8 cellular contexts compared by ENCODE assay signal in genomic region chr5:90409318-90410177, GRCh38. TPM values are rescaled to one million over a fixed set of nuclear protein-coding genes. Genes with fewer than 3 reads are reported as not detected.
A peak's percentile ranks its signal among the peaks of the same experiment; 100 is the strongest.
DNase-seq lines count a peak whose midpoint lies in the region; ATAC-seq, FAIRE-seq and TF ChIP-seq lines count a peak whose summit lies in the region.

Gene CETN3, minus strand, starts transcription at chr5:90409756. Its CDS starts 95 bp downstream, at chr5:90409661.

- no peak within 1 kb of the TSS for H3K27ac Mint-ChIP-seq in chondrocyte (ENCODE audit: unreplicated experiment)

- ATAC-seq in HG03432 (IDR thresholded peaks at IDR 0.05; ENCODE audit: unreplicated experiment): peak; percentile 96

- peak; percentile 76 for FAIRE-seq in kidney (lab: Jason Lieb, UNC)

- H3K9me3 ChIP-seq in kidney (ENCODE audit: control insufficient read depth in 1 of 2, low read length in 2 of 2): no peaks in the 10 kb centered on the region

- H3K4me3 Mint-ChIP-seq in chondrocyte (ENCODE audit: unreplicated experiment): no peak within 1 kb of the TSS

- H3K27me3 Mint-ChIP-seq in chondrocyte (ENCODE audit: low read depth): no peaks in the 10 kb centered on the region

- TF ChIP-seq CTCF in chondrocyte (IDR thresholded peaks at IDR 0.05) (peak; percentile 31), kidney (IDR thresholded peaks at IDR 0.05; ENCODE audit: borderline replicate concordance, extremely low read depth, insufficient read depth) (no peak)

- peaks cover 3% of the 10 kb centered on the region in 2 donors for H3K36me3 ChIP-seq in kidney (ENCODE audit: control insufficient read depth in 1 of 2, insufficient read depth in 2 of 2, low read length in 2 of 2)

- intact Hi-C loops in kidney (cut with DNase I): no loop called here

- peaks cover 16% of the 10 kb centered on the region for H3K4me1 Mint-ChIP-seq in chondrocyte (ENCODE audit: low read depth)

- TF ChIP-seq POLR2A in GM19193 (IDR thresholded peaks at IDR 0.05; ENCODE audit: extremely low read depth, insufficient read depth, insufficient read length): peak; percentile 95

- H3K4me3 ChIP-seq in kidney (ENCODE audit: low read length in 2 of 2): peak within 1 kb of the TSS; percentile 98 to 100

- DNase-seq in Ammon's horn (ENCODE audit: low spot score) (peak; percentile 98), NCI-H510A (lab: John Stamatoyannopoulos, UW) (peak; percentile 85), chondrocyte (ENCODE audit: low spot score) (peak; percentile 96), kidney (peak; percentile 98)
- peak; percentile 82 for DNase-seq in activated CD4-positive, alpha-beta T cell treated with anti-CD3 and anti-CD28 coated beads for 1 hour
- DNase-seq in stimulated activated CD4-positive, alpha-beta T cell treated with anti-CD3 and anti-CD28 coated beads, Interleukin-15, amount 100 ng/mL, for 24 hours: peak; percentile 91

- H3K9me3 Mint-ChIP-seq in chondrocyte (ENCODE audit: low read depth): no peaks in the 10 kb centered on the region

- peaks cover 3 to 4% of the 10 kb centered on the region in 2 donors for H3K4me1 ChIP-seq in kidney (ENCODE audit: control insufficient read depth in 1 of 2, insufficient read depth in 1 of 2, low read depth in 1 of 2, low read length in 2 of 2)

- peaks cover 2% of the 10 kb centered on the region for H3K36me3 Mint-ChIP-seq in chondrocyte (ENCODE audit: low read depth)

- peak within 1 kb of the TSS; percentile 97 to 98 for H3K27ac ChIP-seq in kidney (ENCODE audit: low read depth in 2 of 2, low read length in 2 of 2)

- H3K9ac ChIP-seq in kidney (ENCODE audit: low read length in 2 of 2): peak within 1 kb of the TSS; percentile 98 to 100

RNA-seq across cellular contexts. Expression of gene CETN3, which starts in this region (rescaled TPM):
- total RNA-seq in chondrocyte (13.6 to 20.3 TPM (median 13.9 TPM) in 3 replicates), kidney (19.8 TPM)
- polyA plus RNA-seq in kidney (ENCODE audit: insufficient read depth, low read depth, low replicate concordance): 50.0 TPM

Comparison
In these comparisons a context has a peak if more than half of its experiments do, and no peak if none do; other contexts are left out.
1. Peak in every context shown above with its lines: DNase-seq, ATAC-seq, H3K4me3 ChIP-seq and H3K27ac ChIP-seq.